ENCODE assay signal across 12 cellular contexts in genomic region chr11:92885600-92885999, GRCh38.
"Had no signal": no experiment of that assay in that cellular context is flagged by ENCODE, and none has a peak within 500 bp of the region (broad histone marks: within the 10 kb centered on the region; RNA-seq: fewer than 3 reads in every experiment).

No MANE protein-coding gene starts in this region.

- H3K9me3 ChIP-seq: heart right ventricle, mucosa of descending colon, ovary, tibial nerve, uterus had no signal

- DNase-seq: activated CD4-positive, alpha-beta memory T cell treated with anti-CD3 and anti-CD28 coated beads for 36 hours; activated T-cell treated with anti-CD3 and anti-CD28 coated beads for 4 hours; immature natural killer cell; naive B cell; ovary had no signal

- H3K27me3 ChIP-seq: cardiac muscle cell, dorsolateral prefrontal cortex, heart right ventricle, ovary, tibial nerve, uterus had no signal

- H3K27ac ChIP-seq: cardiac muscle cell, dorsolateral prefrontal cortex, heart right ventricle, ovary, skin epidermis, tibial nerve, uterus had no signal

- H3K4me3 ChIP-seq: cardiac muscle cell, dorsolateral prefrontal cortex, heart right ventricle, mucosa of descending colon, ovary, skin epidermis, tibial nerve, uterus had no signal

- H3K36me3 ChIP-seq: cardiac muscle cell, heart right ventricle, ovary, tibial nerve, uterus had no signal
